In genomic region chr7:47982610-47983009, GRCh38 we compare ENCODE assay signal across 27 cellular contexts. TPM values are rescaled to one million over a fixed set of nuclear protein-coding genes. Genes with fewer than 3 reads are reported as not detected.
DNase-seq lines count a peak whose midpoint lies in the region; ATAC-seq and TF ChIP-seq lines count a peak whose summit lies in the region.
"Had no signal": no experiment of that assay in that cellular context is flagged by ENCODE, and none has a peak within 500 bp of the region (broad histone marks: within the 10 kb centered on the region; RNA-seq: fewer than 3 reads in every experiment).

No MANE protein-coding gene starts in this region.

- H3K36me3 Mint-ChIP-seq in activated naive CD8-positive, alpha-beta T cell treated with anti-CD3 and anti-CD28 coated beads for 36 hours, result peaks cover 10% of the 10 kb centered on the region

- BruUV-seq in A673 (replicated peaks; lab: Mats Ljungman, UMichigan) (no TSS peak), OCI-LY7 (replicated peaks; lab: Mats Ljungman, UMichigan) (no TSS peak)

- peaks cover 9% of the 10 kb centered on the region for H3K4me1 Mint-ChIP-seq in activated naive CD8-positive, alpha-beta T cell treated with anti-CD3 and anti-CD28 coated beads for 36 hours

- H3K79me2 ChIP-seq in GM23248 (ENCODE audit: insufficient read depth) (peaks cover 13% of the 10 kb centered on the region), OCI-LY7 (ENCODE audit: insufficient read depth, low read depth, low read length) (peaks cover 14% of the 10 kb centered on the region)

- H3K9me2 ChIP-seq in GM23248 (ENCODE audit: insufficient read depth), result no peaks in the 10 kb centered on the region
- no peaks in the 10 kb centered on the region for H3K9me2 ChIP-seq in OCI-LY7 (ENCODE audit: insufficient read depth, low read length)

- H3K9me3 ChIP-seq in A673 (ENCODE audit: low read depth, low read length, poor library complexity, severe bottlenecking), result no peaks in the 10 kb centered on the region
- H3K9me3 ChIP-seq in GM23248 (ENCODE audit: low read depth), result no peaks in the 10 kb centered on the region
- H3K9me3 ChIP-seq in OCI-LY7 (ENCODE audit: low read length), result no peaks in the 10 kb centered on the region
- H3K9me3 ChIP-seq: psoas muscle, thyroid gland had no signal

- no peaks in the 10 kb centered on the region for H4K20me1 ChIP-seq in GM23248 (ENCODE audit: insufficient read depth)
- H4K20me1 ChIP-seq in OCI-LY7 (ENCODE audit: insufficient read depth, low read length), result no peaks in the 10 kb centered on the region

- H3K4me2 ChIP-seq in GM23248 (ENCODE audit: unreplicated experiment) (no peak overlapping the region), OCI-LY7 (ENCODE audit: low read length) (no peak overlapping the region)

- WGBS in GM23248 (ENCODE audit: low coverage in 1 of 2, low lambda C conversion rate in 2 of 2, missing lambda C conversion rate in 2 of 2), 2 experiments, result 5% methylated on average over 2 of the region's 2 CpGs

- no peak for ATAC-seq in GM21515 (IDR thresholded peaks at IDR 0.05; ENCODE audit: unreplicated experiment)
- ATAC-seq: left colon; psoas muscle; stimulated activated naive CD8-positive, alpha-beta T cell treated with anti-CD3 and anti-CD28 coated beads, Interleukin-15, Interleukin-2, amounts not matched to agents 100 U/mL and 50 U/mL, for 24 hours had no signal

- H3K9me3 Mint-ChIP-seq in activated naive CD8-positive, alpha-beta T cell treated with anti-CD3 and anti-CD28 coated beads for 36 hours, result no peaks in the 10 kb centered on the region
- H3K9me3 Mint-ChIP-seq: CD4-positive, alpha-beta T cell; central memory CD8-positive, alpha-beta T cell; nephron had no signal

- H3K27ac ChIP-seq in A673 (ENCODE audit: low read depth, low read length, poor library complexity, severe bottlenecking), result peak overlapping the region; percentile 14
- H3K27ac ChIP-seq in GM23248, result no peak overlapping the region
- H3K27ac ChIP-seq in OCI-LY7 (ENCODE audit: low read depth, low read length, poor library complexity, severe bottlenecking), result no peak overlapping the region
- H3K27ac ChIP-seq: psoas muscle, thyroid gland had no signal

- H3K4me3 ChIP-seq in A673 (ENCODE audit: low read depth, low read length, poor library complexity, severe bottlenecking) (no peak overlapping the region), GM23248 (no peak overlapping the region), OCI-LY7 (ENCODE audit: low read depth, low read length, poor library complexity, severe bottlenecking) (no peak overlapping the region)
- H3K4me3 ChIP-seq: psoas muscle, thyroid gland had no signal

- DNase-seq in A673 (ENCODE audit: low spot score), result peak; percentile 37
- DNase-seq in GM23248, result peak; percentile 55
- no peak for DNase-seq in OCI-LY7 (ENCODE audit: low spot score)
- DNase-seq in foreskin melanocyte, result peak; percentile 92
- DNase-seq in activated naive CD8-positive, alpha-beta T cell treated with anti-CD3 and anti-CD28 coated beads for 36 hours, result no peak
- no peak for DNase-seq in medulla oblongata (ENCODE audit: extremely low spot score)
- no peak for DNase-seq in SKM-1 (lab: John Stamatoyannopoulos, UW; ENCODE audit: unreplicated experiment)
- DNase-seq: activated naive CD4-positive, alpha-beta T cell treated with anti-CD3 and anti-CD28 coated beads, Interleukin-2, amount 50 U/mL, for 16 hours; aorta; CD4-positive, alpha-beta T cell; DND-41; effector CD4-positive, alpha-beta T cell; HCEC 1CT; head of caudate nucleus; left colon; midbrain; NCI-H2227 treated with DMSO at 0.1 percent for 48 hours; NK-92 treated with Interleukin-12 subunit alpha and Interleukin-12 subunit beta, amount 100 ng/mL, for 24 hours; psoas muscle; RPMI8226; stimulated activated CD4-positive, alpha-beta T cell treated with anti-CD3 and anti-CD28 coated beads, Interleukin-2, amount 100 ng/mL, for 24 hours; stimulated activated naive CD8-positive, alpha-beta T cell treated with anti-CD3 and anti-CD28 coated beads, Interleukin-15, Interleukin-2, amounts not matched to agents 100 U/mL and 50 U/mL, for 24 hours; thyroid gland had no signal

- peak overlapping the region; percentile 22; the same call in 1 of the 2 replicates for H2AFZ ChIP-seq in GM23248
- peak overlapping the region; percentile 74 for H2AFZ ChIP-seq in OCI-LY7 (ENCODE audit: low read length)

- peaks cover 17% of the 10 kb centered on the region for H3K4me1 ChIP-seq in A673 (ENCODE audit: insufficient read depth, low read length, poor library complexity, severe bottlenecking)
- peaks cover 18% of the 10 kb centered on the region; the same call in 1 of the 2 replicates for H3K4me1 ChIP-seq in GM23248 (ENCODE audit: insufficient read depth)
- H3K4me1 ChIP-seq in OCI-LY7 (ENCODE audit: insufficient read depth, low read length, poor library complexity, severe bottlenecking), result peaks cover 20% of the 10 kb centered on the region

- H3K27me3 ChIP-seq in A673 (replicated peaks; ENCODE audit: insufficient read depth, low read depth, low read length, poor library complexity) (no peaks in the 10 kb centered on the region), GM23248 (replicated peaks; ENCODE audit: insufficient read depth) (no peaks in the 10 kb centered on the region)
- H3K27me3 ChIP-seq: thyroid gland had no signal

- H3K4me3 Mint-ChIP-seq in activated naive CD8-positive, alpha-beta T cell treated with anti-CD3 and anti-CD28 coated beads for 36 hours, result no peak overlapping the region
- H3K4me3 Mint-ChIP-seq: CD4-positive, alpha-beta T cell; central memory CD8-positive, alpha-beta T cell had no signal

- no peak overlapping the region for H3K9ac ChIP-seq in GM23248

- in situ Hi-C loops in GM23248 (cut with MboI), result loop anchor here (10.0 kb wide), 1 partner anchor 112 kb away; no protein-coding TSS in a partner anchor

- CTCF ChIA-PET in A673 (lab: Charles Lee), result interaction anchor here (1.3 kb wide), 1 partner anchor 9 kb away, joined by 5 read pairs; no protein-coding TSS in a partner anchor
- CTCF ChIA-PET in OCI-LY7 (lab: Charles Lee; ENCODE audit: unreplicated experiment), result interaction anchor here (0.6 to 0.8 kb wide), 2 partner anchors 9 to 16 kb away, joined by 3 to 4 read pairs; no protein-coding TSS in a partner anchor

- no peak for TF ChIP-seq CTCF in A673 (conservative IDR thresholded peaks at IDR 0.05; ENCODE audit: low read depth, low read length)
- TF ChIP-seq CTCF in OCI-LY7 (conservative IDR thresholded peaks at IDR 0.05; ENCODE audit: low read length), result no peak

- POLR2A ChIA-PET in A673 (lab: Charles Lee; ENCODE audit: low non-redundant PET), result no interaction called here
- POLR2A ChIA-PET in OCI-LY7 (lab: Charles Lee), result interaction anchor here (0.6 to 1.3 kb wide), 2 partner anchors 9 to 61 kb away, joined by 3 to 4 read pairs; no protein-coding TSS in a partner anchor

- intact Hi-C loops in A673 (cut with micrococcal nuclease; ENCODE audit: unreplicated experiment) (no loop called here), OCI-LY7 (cut with micrococcal nuclease; ENCODE audit: unreplicated experiment) (no loop called here)

- H3K36me3 ChIP-seq in A673 (ENCODE audit: insufficient read depth, low read length, poor library complexity, severe bottlenecking) (peaks cover 7% of the 10 kb centered on the region), GM23248 (ENCODE audit: low read depth) (peaks cover 6% of the 10 kb centered on the region), OCI-LY7 (ENCODE audit: insufficient read depth, low read length) (peaks cover 8% of the 10 kb centered on the region)

- no peak overlapping the region for H3K27ac Mint-ChIP-seq in activated naive CD8-positive, alpha-beta T cell treated with anti-CD3 and anti-CD28 coated beads for 36 hours
- H3K27ac Mint-ChIP-seq: CD4-positive, alpha-beta T cell; nephron had no signal

- peaks cover 18% of the 10 kb centered on the region for H3F3A ChIP-seq in GM23248 (ENCODE audit: insufficient read depth)

- no peaks in the 10 kb centered on the region for H3K27me3 Mint-ChIP-seq in activated naive CD8-positive, alpha-beta T cell treated with anti-CD3 and anti-CD28 coated beads for 36 hours
- H3K27me3 Mint-ChIP-seq: CD4-positive, alpha-beta T cell; central memory CD8-positive, alpha-beta T cell had no signal

RNA-seq across cellular contexts. Expression of gene HUS1, which starts 3.2 kb away (rescaled TPM):
- total RNA-seq in A673 (2021) (42.3 and 53.3 TPM in 2 replicates), OCI-LY7 (2022) (44.5 and 44.8 TPM in 2 replicates)
- 21.1 and 25.0 TPM in 2 replicates for total RNA-seq in GM23248 (2014; rRNA removed; shearing (Covaris generic))
- 23.5 and 25.5 TPM in 2 replicates for polyA plus RNA-seq in GM23248 (2016; fragmentation: Nextera tagmentation; extraction: Ambion mirVana)
- total RNA-seq in OCI-LY7 (2014; rRNA removed; shearing (Covaris generic)), result 24.7 and 28.2 TPM in 2 replicates
- total RNA-seq in activated naive CD8-positive, alpha-beta T cell treated with anti-CD3 and anti-CD28 coated beads for 36 hours, result 10 to 100 TPM; 49.2 to 50.4 TPM

RNA-seq across cellular contexts. Expression of gene PKD1L1, which starts 34.3 kb away (rescaled TPM):
- total RNA-seq in A673 (2021) (not detected in 2 replicates), OCI-LY7 (2022) (0.63 TPM in 2 replicates)
- 0.11 and 0.25 TPM in 2 replicates for total RNA-seq in GM23248 (2014; rRNA removed; shearing (Covaris generic))
- 0.05 and 0.06 TPM in 2 replicates for polyA plus RNA-seq in GM23248 (2016; fragmentation: Nextera tagmentation; extraction: Ambion mirVana)
- 0.19 and 0.26 TPM in 2 replicates for total RNA-seq in OCI-LY7 (2014; rRNA removed; shearing (Covaris generic))
- under 1 TPM; 0.02 to 0.10 TPM for total RNA-seq in activated naive CD8-positive, alpha-beta T cell treated with anti-CD3 and anti-CD28 coated beads for 36 hours
- polyA plus RNA-seq: aorta had no signal

RNA-seq across cellular contexts. Expression of gene SUN3, which starts 46.3 kb away (rescaled TPM):
- total RNA-seq in A673 (2021) (not detected in 2 replicates), OCI-LY7 (2022) (2.7 and 2.9 TPM in 2 replicates)
- not detected in 2 replicates for total RNA-seq in GM23248 (2014; rRNA removed; shearing (Covaris generic))
- polyA plus RNA-seq in GM23248 (2016; fragmentation: Nextera tagmentation; extraction: Ambion mirVana), result not detected in 2 replicates
- not detected in 2 replicates for total RNA-seq in OCI-LY7 (2014; rRNA removed; shearing (Covaris generic))
- under 1 TPM in 1 of 2 experiments, not detected in 1; 0.54 TPM for total RNA-seq in activated naive CD8-positive, alpha-beta T cell treated with anti-CD3 and anti-CD28 coated beads for 36 hours
- total RNA-seq: activated CD8-positive, alpha-beta memory T cell treated with anti-CD3 and anti-CD28 coated beads for 36 hours; aorta; CD4-positive, alpha-beta T cell; left colon; thyroid gland had no signal
- polyA plus RNA-seq: aorta had no signal

RNA-seq across cellular contexts. Expression of gene C7orf57, which starts 52.7 kb away (rescaled TPM):
- total RNA-seq in A673 (2021), result not detected in 2 replicates
- total RNA-seq in GM23248 (2014; rRNA removed; shearing (Covaris generic)), result not detected in 2 replicates
- polyA plus RNA-seq in GM23248 (2016; fragmentation: Nextera tagmentation; extraction: Ambion mirVana), result not detected in 2 replicates
- total RNA-seq in OCI-LY7 (2014; rRNA removed; shearing (Covaris generic)), result 0.25 and 0.59 TPM in 2 replicates
- 0.18 and 0.29 TPM in 2 replicates for total RNA-seq in OCI-LY7 (2022)
- total RNA-seq in activated naive CD8-positive, alpha-beta T cell treated with anti-CD3 and anti-CD28 coated beads for 36 hours, result 1 to 10 TPM; 1.0 to 1.1 TPM
- total RNA-seq: aorta, left colon, psoas muscle, thyroid gland had no signal
- polyA plus RNA-seq: aorta had no signal

Comparison
In these comparisons a context has a peak if more than half of its experiments do, and no peak if none do; other contexts are left out.
1. DNase-seq: peak in A673 (single experiment), GM23248 (single experiment) and foreskin melanocyte (single experiment); none in OCI-LY7 (single experiment), activated naive CD8-positive, alpha-beta T cell treated with anti-CD3 and anti-CD28 coated beads for 36 hours (single experiment), medulla oblongata (single experiment) and SKM-1 (single experiment).